Comparison of ENCODE assay signal across 19 cellular contexts in genomic region chr10:85613391-85613790, GRCh38.
DNase-seq lines count a peak whose midpoint lies in the region; ATAC-seq, FAIRE-seq and TF ChIP-seq lines count a peak whose summit lies in the region.
"Had no signal": no experiment of that assay in that cellular context is flagged by ENCODE, and none has a peak within 500 bp of the region (broad histone marks: within the 10 kb centered on the region; RNA-seq: fewer than 3 reads in every experiment).

No MANE protein-coding gene starts in this region.

- intact Hi-C loops in activated CD8-positive, alpha-beta T cell treated with anti-CD3 and anti-CD28 coated beads for 36 hours (cut with micrococcal nuclease): no loop called here

- no peak overlapping the region for H2BK5ac ChIP-seq in H9 (ENCODE audit: insufficient read length, low read length)

- H2AK5ac ChIP-seq in H9 (ENCODE audit: insufficient read length, low read length): no peak overlapping the region

- H3K27ac Mint-ChIP-seq in activated CD8-positive, alpha-beta T cell treated with anti-CD3 and anti-CD28 coated beads, Interleukin-2, amount 10 ng/mL, durations not matched to agents 7 days and 5 days: no peak overlapping the region
- no peak overlapping the region for H3K27ac Mint-ChIP-seq in activated CD8-positive, alpha-beta T cell treated with anti-CD3 and anti-CD28 coated beads for 36 hours
- H3K27ac Mint-ChIP-seq in H9 (no peak overlapping the region), endodermal cell (no peak overlapping the region)

- no peak overlapping the region for H3K4ac ChIP-seq in H9 (ENCODE audit: low read depth, low read length)

- no peaks in the 10 kb centered on the region for H3K36me3 Mint-ChIP-seq in activated CD8-positive, alpha-beta T cell treated with anti-CD3 and anti-CD28 coated beads, Interleukin-2, amount 10 ng/mL, durations not matched to agents 7 days and 5 days (ENCODE audit: low read depth)
- no peaks in the 10 kb centered on the region for H3K36me3 Mint-ChIP-seq in activated CD8-positive, alpha-beta T cell treated with anti-CD3 and anti-CD28 coated beads for 36 hours (ENCODE audit: low read depth)
- H3K36me3 Mint-ChIP-seq in H9 (ENCODE audit: insufficient read depth in 1 of 3, low read depth in 3 of 3) (no peaks in the 10 kb centered on the region), endodermal cell (ENCODE audit: low read depth) (no peaks in the 10 kb centered on the region)

- H3K36me3 ChIP-seq in endodermal cell (ENCODE audit: control insufficient read depth, insufficient read depth, low read length): no peaks in the 10 kb centered on the region

- H3K4me3 Mint-ChIP-seq in activated CD8-positive, alpha-beta T cell treated with anti-CD3 and anti-CD28 coated beads, Interleukin-2, amount 10 ng/mL, durations not matched to agents 7 days and 5 days: no peak overlapping the region
- H3K4me3 Mint-ChIP-seq in activated CD8-positive, alpha-beta T cell treated with anti-CD3 and anti-CD28 coated beads for 36 hours: no peak overlapping the region
- H3K4me3 Mint-ChIP-seq in H9: no peak overlapping the region
- H3K4me3 Mint-ChIP-seq in endodermal cell: no peak overlapping the region

- no peak overlapping the region for H3K18ac ChIP-seq in H9 (ENCODE audit: insufficient read length, low read depth, low read length)

- H4K5ac ChIP-seq in H9 (ENCODE audit: insufficient read length, low read depth, low read length): no peak overlapping the region

- H3K4me1 ChIP-seq in H9 (ENCODE audit: insufficient read depth, low read length) (no peaks in the 10 kb centered on the region), endodermal cell (ENCODE audit: control insufficient read depth, insufficient read depth, low read length) (no peaks in the 10 kb centered on the region)
- H3K4me1 ChIP-seq: Caco-2 had no signal

- no peak overlapping the region for H3K56ac ChIP-seq in H9 (ENCODE audit: insufficient read length, low read depth, low read length)

- no peaks in the 10 kb centered on the region for H3K79me1 ChIP-seq in H9 (ENCODE audit: insufficient read depth, low read depth, low read length, poor library complexity, severe bottlenecking)

- CTCF ChIA-PET in activated CD8-positive, alpha-beta T cell treated with anti-CD3 and anti-CD28 coated beads, Interleukin-2, amount 10 ng/mL, durations not matched to agents 7 days and 5 days (lab: Charles Lee): no interaction called here
- CTCF ChIA-PET in activated CD8-positive, alpha-beta T cell treated with anti-CD3 and anti-CD28 coated beads for 36 hours (lab: Charles Lee): interaction anchor here (1.1 to 1.9 kb wide), 3 partner anchors 9 to 19 kb away, joined by 3 to 4 read pairs (median 3); no protein-coding TSS in a partner anchor

- no peak overlapping the region for H2BK12ac ChIP-seq in H9 (ENCODE audit: insufficient read length, low read depth, low read length)

- no peak overlapping the region for H2BK15ac ChIP-seq in H9 (ENCODE audit: low read depth, low read length)

- POLR2A ChIA-PET in activated CD8-positive, alpha-beta T cell treated with anti-CD3 and anti-CD28 coated beads, Interleukin-2, amount 10 ng/mL, durations not matched to agents 7 days and 5 days (lab: Charles Lee): no interaction called here
- POLR2A ChIA-PET in activated CD8-positive, alpha-beta T cell treated with anti-CD3 and anti-CD28 coated beads for 36 hours (lab: Charles Lee): no interaction called here

- H3K23ac ChIP-seq in H9 (ENCODE audit: insufficient read length, low read depth, low read length): no peak overlapping the region

- H2BK20ac ChIP-seq in H9 (ENCODE audit: low read depth, low read length, poor library complexity, severe bottlenecking): no peak overlapping the region

- no peak overlapping the region for H3K4me3 ChIP-seq in endodermal cell (ENCODE audit: low read length)
- no peak overlapping the region for H3K4me3 ChIP-seq in coronary artery

- WGBS in H9 (ENCODE audit: extremely low coverage, insufficient read length, low lambda C conversion rate): no CpG with 5 or more reads among the region's 10 CpGs
- WGBS in endodermal cell (ENCODE audit: insufficient coverage in 1 of 2, insufficient read length in 1 of 2), 2 experiments: 91 to 92% methylated on average over 9 to 10 of the region's 10 CpGs

- no peak overlapping the region for H2BK120ac ChIP-seq in H9 (ENCODE audit: low read depth, low read length, poor library complexity, severe bottlenecking)

- no peaks in the 10 kb centered on the region for H3K9me3 Mint-ChIP-seq in activated CD8-positive, alpha-beta T cell treated with anti-CD3 and anti-CD28 coated beads, Interleukin-2, amount 10 ng/mL, durations not matched to agents 7 days and 5 days (ENCODE audit: insufficient read depth)
- H3K9me3 Mint-ChIP-seq in activated CD8-positive, alpha-beta T cell treated with anti-CD3 and anti-CD28 coated beads for 36 hours: no peaks in the 10 kb centered on the region
- H3K9me3 Mint-ChIP-seq in H9 (no peaks in the 10 kb centered on the region), endodermal cell (no peaks in the 10 kb centered on the region)

- no peak for TF ChIP-seq CTCF in activated CD8-positive, alpha-beta T cell treated with anti-CD3 and anti-CD28 coated beads for 36 hours (IDR thresholded peaks at IDR 0.05)
- TF ChIP-seq CTCF in H9 (conservative IDR thresholded peaks at IDR 0.05) (no peak), endodermal cell (conservative IDR thresholded peaks at IDR 0.05) (no peak), coronary artery (IDR thresholded peaks at IDR 0.05) (no peak)

- H3K27me3 ChIP-seq in H9 (ENCODE audit: insufficient read depth, low read length) (no peaks in the 10 kb centered on the region), endodermal cell (ENCODE audit: control insufficient read depth, insufficient read depth, low read length, poor library complexity, severe bottlenecking) (no peaks in the 10 kb centered on the region)

- H4K8ac ChIP-seq in H9 (replicated peaks; ENCODE audit: insufficient read length, low read depth, low read length): no peak overlapping the region

- peak; percentile 15 for DNase-seq in activated CD8-positive, alpha-beta T cell treated with anti-CD3 and anti-CD28 coated beads, Interleukin-2, amount 10 ng/mL, durations not matched to agents 7 days and 5 days
- DNase-seq in activated CD8-positive, alpha-beta T cell treated with anti-CD3 and anti-CD28 coated beads for 36 hours: no peak
- DNase-seq in H9: peak; percentile 17
- peak; percentile 38 for DNase-seq in endodermal cell
- DNase-seq in ureter (ENCODE audit: low spot score): peak; percentile 29
- DNase-seq in coronary artery (ENCODE audit: low spot score): no peak
- DNase-seq in NCI-H526 treated with DMSO at 0.1 percent for 48 hours (lab: John Stamatoyannopoulos, UW): no peak
- no peak for DNase-seq in H54 (ENCODE audit: insufficient read length, low spot score)
- DNase-seq: 8988T, Caco-2, NCI-H1930, NCI-H2171, NCI-H446 treated with DMSO at 0.1 percent for 48 hours, NCI-H748 treated with DMSO at 0.1 percent for 48 hours, OCI-M1, SHP77 treated with DMSO at 0.1 percent for 48 hours had no signal

- no peak overlapping the region for H3K4me2 ChIP-seq in H9 (ENCODE audit: insufficient read depth, insufficient read length, low read length)

- peaks cover 30% of the 10 kb centered on the region for H3K4me1 Mint-ChIP-seq in activated CD8-positive, alpha-beta T cell treated with anti-CD3 and anti-CD28 coated beads, Interleukin-2, amount 10 ng/mL, durations not matched to agents 7 days and 5 days (ENCODE audit: low read depth)
- H3K4me1 Mint-ChIP-seq in activated CD8-positive, alpha-beta T cell treated with anti-CD3 and anti-CD28 coated beads for 36 hours (ENCODE audit: low read depth): peaks cover 33% of the 10 kb centered on the region
- H3K4me1 Mint-ChIP-seq in H9 (0 out of 4 replicates have a peak, but pooled peaks cover 0 to 2% of the 10 kb centered on the region in 2 experiments), endodermal cell (peaks cover 6% of the 10 kb centered on the region)

- H4K20me1 ChIP-seq in H9 (ENCODE audit: control insufficient read depth, insufficient read depth, insufficient read length): no peaks in the 10 kb centered on the region

- H3T11ph ChIP-seq in H9 (ENCODE audit: low read length): no peak overlapping the region

- FAIRE-seq in H54 (lab: Jason Lieb, UNC): no peak
- FAIRE-seq: HTR-8/SVneo had no signal

- no peak for TF ChIP-seq POLR2A in H54 (IDR thresholded peaks at IDR 0.05; ENCODE audit: low read depth, low read length)

- no peaks in the 10 kb centered on the region for H3K79me2 ChIP-seq in H9 (ENCODE audit: insufficient read depth, low read length)

- no peak overlapping the region for H4K91ac ChIP-seq in H9 (ENCODE audit: insufficient read length, low read depth, low read length)

- H2AFZ ChIP-seq in H9 (ENCODE audit: low read length): no peak overlapping the region

- no peak for ATAC-seq in activated CD8-positive, alpha-beta T cell treated with anti-CD3 and anti-CD28 coated beads, Interleukin-2, amount 10 ng/mL, durations not matched to agents 7 days and 5 days
- no peak for ATAC-seq in activated CD8-positive, alpha-beta T cell treated with anti-CD3 and anti-CD28 coated beads for 36 hours
- ATAC-seq: SK-N-SH treated with all-trans-retinoic acid at 6 μM for 48 hours had no signal

- H3K23me2 ChIP-seq in H9 (ENCODE audit: insufficient read length, low read depth, low read length, poor library complexity, severe bottlenecking): no peaks in the 10 kb centered on the region

- H3K9ac ChIP-seq in H9 (ENCODE audit: extremely low read depth, insufficient read length, low read length) (no peak overlapping the region), endodermal cell (ENCODE audit: extremely low read depth, low read length, poor library complexity, severe bottlenecking) (no peak overlapping the region)

- H3K14ac ChIP-seq in H9 (ENCODE audit: insufficient read depth, low read length): no peak overlapping the region

- H3K9me3 ChIP-seq in H9 (ENCODE audit: control insufficient read depth, low read depth, low read length): no peaks in the 10 kb centered on the region
- H3K9me3 ChIP-seq in endodermal cell (ENCODE audit: control insufficient read depth, low read length): no peaks in the 10 kb centered on the region
- H3K9me3 ChIP-seq: Caco-2 had no signal

- H3K27me3 Mint-ChIP-seq in activated CD8-positive, alpha-beta T cell treated with anti-CD3 and anti-CD28 coated beads, Interleukin-2, amount 10 ng/mL, durations not matched to agents 7 days and 5 days (ENCODE audit: low read depth): peaks cover 11% of the 10 kb centered on the region
- H3K27me3 Mint-ChIP-seq in activated CD8-positive, alpha-beta T cell treated with anti-CD3 and anti-CD28 coated beads for 36 hours: no peaks in the 10 kb centered on the region
- H3K27me3 Mint-ChIP-seq in H9 (ENCODE audit: low read depth) (peaks cover 2% of the 10 kb centered on the region; the same call in 1 of the 2 replicates), endodermal cell (ENCODE audit: insufficient read depth) (no peaks in the 10 kb centered on the region)

- H3K27ac ChIP-seq in H9 (ENCODE audit: insufficient read length, low read depth, low read length) (no peak overlapping the region), endodermal cell (ENCODE audit: low read depth, low read length) (no peak overlapping the region), coronary artery (no peak overlapping the region)
- H3K27ac ChIP-seq: HL-60 had no signal

Comparison
In these comparisons a context has a peak if more than half of its experiments do, and no peak if none do; other contexts are left out.
1. DNase-seq: peak in activated CD8-positive, alpha-beta T cell treated with anti-CD3 and anti-CD28 coated beads, Interleukin-2, amount 10 ng/mL, durations not matched to agents 7 days and 5 days (single experiment), H9 (single experiment), endodermal cell (single experiment) and ureter (single experiment); none in activated CD8-positive, alpha-beta T cell treated with anti-CD3 and anti-CD28 coated beads for 36 hours (single experiment), coronary artery (single experiment), NCI-H526 treated with DMSO at 0.1 percent for 48 hours (single experiment) and H54 (single experiment).